Comparison of ENCODE assay signal across 25 cellular contexts in genomic region chr9:4475301-4475700, GRCh38. TPM values are rescaled to one million over a fixed set of nuclear protein-coding genes. Genes with fewer than 3 reads are reported as not detected.
"Had no signal": no experiment of that assay in that cellular context is flagged by ENCODE, and none has a peak within 500 bp of the region (broad histone marks: within the 10 kb centered on the region; RNA-seq: fewer than 3 reads in every experiment).

No MANE protein-coding gene starts in this region.

- H3K4me2 ChIP-seq: hepatocyte had no signal

- H3K4me1 Mint-ChIP-seq: natural killer cell; stimulated activated effector memory CD8-positive, alpha-beta T cell treated with anti-CD3 and anti-CD28 coated beads, Interleukin-12 subunit alpha, Interleukin-12 subunit beta, amount 100 ng/mL, for 72 hours had no signal

- H3K9me3 Mint-ChIP-seq: natural killer cell; stimulated activated effector memory CD8-positive, alpha-beta T cell treated with anti-CD3 and anti-CD28 coated beads, Interleukin-12 subunit alpha, Interleukin-12 subunit beta, amount 100 ng/mL, for 72 hours; type B pancreatic cell had no signal

- H3K4me3 ChIP-seq: coronary artery, dorsolateral prefrontal cortex, gastrocnemius medialis, heart left ventricle, hepatocyte, left lung, ovary, psoas muscle, sigmoid colon, stomach, tibial artery had no signal

- H3K9me3 ChIP-seq: gastrocnemius medialis, left lung, ovary, psoas muscle, sigmoid colon, stomach, tibial artery had no signal

- H3K27me3 ChIP-seq: dorsolateral prefrontal cortex, gastrocnemius medialis, heart left ventricle, hepatocyte, left lung, ovary, sigmoid colon, stomach, tibial artery had no signal

- H3K36me3 Mint-ChIP-seq: natural killer cell; stimulated activated effector memory CD8-positive, alpha-beta T cell treated with anti-CD3 and anti-CD28 coated beads, Interleukin-12 subunit alpha, Interleukin-12 subunit beta, amount 100 ng/mL, for 72 hours; type B pancreatic cell had no signal

- H3K36me3 ChIP-seq: gastrocnemius medialis, heart left ventricle, left lung, ovary, sigmoid colon, stomach, tibial artery had no signal

- DNase-seq: dorsolateral prefrontal cortex; effector CD4-positive, alpha-beta T cell; gastrocnemius medialis; heart left ventricle; left cardiac atrium; left lung; mesendoderm; midbrain; natural killer cell; occipital lobe; ovary; posterior cingulate gyrus; psoas muscle; right cardiac atrium; sigmoid colon; stimulated activated CD4-positive, alpha-beta T cell treated with anti-CD3 and anti-CD28 coated beads, Interleukin-2, amount 100 ng/mL, for 24 hours; stimulated activated CD4-positive, alpha-beta T cell treated with anti-CD3 and anti-CD28 coated beads, Interleukin-4, amount 100 ng/mL, for 24 hours; stimulated activated naive CD4-positive, alpha-beta T cell treated with Interleukin-2 at 50 U/mL for 16 hours; stomach; tibial artery had no signal

- H3K27me3 Mint-ChIP-seq: type B pancreatic cell had no signal

- H3K27ac Mint-ChIP-seq: natural killer cell; stimulated activated effector memory CD8-positive, alpha-beta T cell treated with anti-CD3 and anti-CD28 coated beads, Interleukin-12 subunit alpha, Interleukin-12 subunit beta, amount 100 ng/mL, for 72 hours; type B pancreatic cell had no signal

- H3K4me1 ChIP-seq: gastrocnemius medialis, heart left ventricle, left lung, psoas muscle, stomach, tibial artery had no signal

- ATAC-seq: gastrocnemius medialis; heart left ventricle; left cardiac atrium; left lung; natural killer cell; psoas muscle; right cardiac atrium; stimulated activated effector memory CD8-positive, alpha-beta T cell treated with anti-CD3 and anti-CD28 coated beads, Interleukin-12 subunit alpha, Interleukin-12 subunit beta, amount 100 ng/mL, for 72 hours had no signal

- H2AFZ ChIP-seq: hepatocyte had no signal

- H3K27ac ChIP-seq: coronary artery, dorsolateral prefrontal cortex, gastrocnemius medialis, heart left ventricle, hepatocyte, left lung, ovary, psoas muscle, sigmoid colon, stomach, tibial artery had no signal

- H3K4me3 Mint-ChIP-seq: natural killer cell; stimulated activated effector memory CD8-positive, alpha-beta T cell treated with anti-CD3 and anti-CD28 coated beads, Interleukin-12 subunit alpha, Interleukin-12 subunit beta, amount 100 ng/mL, for 72 hours; type B pancreatic cell had no signal

RNA-seq across cellular contexts. Expression of gene SLC1A1, which starts 15.0 kb away (rescaled TPM):
- total RNA-seq: natural killer cell, skeletal muscle tissue had no signal
